Comparison of ENCODE assay signal across 1 cellular context in genomic region chr11:118437046-118437735, GRCh38.
TF ChIP-seq lines count a peak whose summit lies in the region.

No MANE protein-coding gene starts in this region.

TF ChIP-seq in K562, 482 proteins besides CTCF, POLR2A, EP300 and RAD21 (continued from another document and continues in another):
- no peak for TF ChIP-seq ZNF318 (IDR thresholded peaks at IDR 0.05; ENCODE audit: borderline replicate concordance in 1 of 2, low read depth in 1 of 2)
- no peak for TF ChIP-seq MTA3 (IDR thresholded peaks at IDR 0.05; ENCODE audit: borderline replicate concordance)
- TF ChIP-seq HNRNPK (IDR thresholded peaks at IDR 0.05; ENCODE audit: low read depth, low read length, poor library complexity, severe bottlenecking) = no peak
- TF ChIP-seq SOX6 (IDR thresholded peaks at IDR 0.05) = no peak
- TF ChIP-seq NFYB (IDR thresholded peaks at IDR 0.05; ENCODE audit: extremely low read depth, insufficient read length) = no peak
- TF ChIP-seq ZNF436 (CRISPR knock-in tag; IDR thresholded peaks at IDR 0.05) = no peak
- peak; percentile 88 for TF ChIP-seq POLR2AphosphoS5 (IDR thresholded peaks at IDR 0.05; ENCODE audit: control insufficient read depth, insufficient read depth, low read depth, low read length)
- no peak for TF ChIP-seq PCBP1 (IDR thresholded peaks at IDR 0.05; ENCODE audit: low read depth, low read length, poor library complexity, severe bottlenecking)
- no peak for TF ChIP-seq MED1 (CRISPR knock-in tag; IDR thresholded peaks at IDR 0.05; ENCODE audit: borderline replicate concordance)
- TF ChIP-seq TEAD1 (CRISPR knock-in tag; IDR thresholded peaks at IDR 0.05) = no peak
- peak; percentile 31 to 52; a peak in 1 of 4 replicates for TF ChIP-seq TRIM24 (IDR thresholded peaks at IDR 0.05)
- TF ChIP-seq MTF1 (CRISPR knock-in tag; IDR thresholded peaks at IDR 0.05; ENCODE audit: borderline replicate concordance) = no peak
- no peak for TF ChIP-seq MCM2 (IDR thresholded peaks at IDR 0.05; ENCODE audit: low read depth)
- 0 out of 2 replicates have a peak, but pooled peaks have one; percentile 38 for TF ChIP-seq FOXM1 (IDR thresholded peaks at IDR 0.05; ENCODE audit: low read depth)
- TF ChIP-seq FOXM1 (CRISPR knock-in tag; IDR thresholded peaks at IDR 0.05; ENCODE audit: low read depth) = no peak
- no peak for TF ChIP-seq TRIM28 (IDR thresholded peaks at IDR 0.05)
- no peak for TF ChIP-seq KLF13 (tag; IDR thresholded peaks at IDR 0.05; ENCODE audit: borderline replicate concordance, low read depth)
- TF ChIP-seq ZBTB8A (IDR thresholded peaks at IDR 0.05; ENCODE audit: partially characterized antibody) = no peak
- peak; percentile 52 for TF ChIP-seq TAF1 (IDR thresholded peaks at IDR 0.05; ENCODE audit: control insufficient read depth, extremely low read depth, insufficient read depth, low read length, severe bottlenecking)
- no peak for TF ChIP-seq ZNF12 (CRISPR knock-in tag; IDR thresholded peaks at IDR 0.05)
- TF ChIP-seq HSF4 (CRISPR knock-in tag; IDR thresholded peaks at IDR 0.05; ENCODE audit: borderline replicate concordance) = no peak
- peak; percentile 39; the same call in 1 of the 2 replicates for TF ChIP-seq CC2D1A (IDR thresholded peaks at IDR 0.05)
- no peak for TF ChIP-seq ZNF175 (CRISPR knock-in tag; IDR thresholded peaks at IDR 0.05; ENCODE audit: low read depth)
- peak; percentile 70 for TF ChIP-seq SMARCA4 (IDR thresholded peaks at IDR 0.05)
- TF ChIP-seq NFATC3 (IDR thresholded peaks at IDR 0.05) = no peak
- TF ChIP-seq NKRF (IDR thresholded peaks at IDR 0.05; ENCODE audit: borderline replicate concordance) = peak; percentile 49; the same call in 1 of the 2 replicates
- no peak for TF ChIP-seq POLR3G (IDR thresholded peaks at IDR 0.05; ENCODE audit: extremely low read depth, insufficient read length, insufficient replicate concordance)
- TF ChIP-seq MYNN (IDR thresholded peaks at IDR 0.05) = no peak
- no peak for TF ChIP-seq MYNN (CRISPR knock-in tag; IDR thresholded peaks at IDR 0.05)
- TF ChIP-seq SAFB (IDR thresholded peaks at IDR 0.05; ENCODE audit: borderline replicate concordance, low read depth, low read length) = no peak
- TF ChIP-seq ZNF134 (CRISPR knock-in tag; conservative IDR thresholded peaks at IDR 0.05) = no peak
- TF ChIP-seq PTTG1 (tag; IDR thresholded peaks at IDR 0.05; ENCODE audit: low read depth) = no peak
- no peak for TF ChIP-seq ZNF165 (CRISPR knock-in tag; IDR thresholded peaks at IDR 0.05; ENCODE audit: borderline replicate concordance)
- no peak for TF ChIP-seq NR2C2 (CRISPR knock-in tag; IDR thresholded peaks at IDR 0.05)
- no peak for TF ChIP-seq NR2C2 (tag; IDR thresholded peaks at IDR 0.05)
- peak; percentile 78 for TF ChIP-seq STAT5A (IDR thresholded peaks at IDR 0.05; ENCODE audit: borderline replicate concordance, low read length)
- no peak for TF ChIP-seq CGGBP1 (CRISPR knock-in tag; IDR thresholded peaks at IDR 0.05)
- peak; percentile 85 for TF ChIP-seq CBFA2T2 (conservative IDR thresholded peaks at IDR 0.05)
- TF ChIP-seq SFPQ (IDR thresholded peaks at IDR 0.05; ENCODE audit: low read depth, low read length) = no peak
- TF ChIP-seq BCLAF1 (IDR thresholded peaks at IDR 0.05; ENCODE audit: borderline replicate concordance in 1 of 2, control insufficient read depth in 1 of 2, low read depth in 2 of 2, low read length in 1 of 2) = 0 out of 4 replicates have a peak, but pooled peaks of 1 of the 2 experiments have one; percentile 35
- no peak for TF ChIP-seq FOXJ3 (CRISPR knock-in tag; IDR thresholded peaks at IDR 0.05)
- no peak for TF ChIP-seq CHD2 (IDR thresholded peaks at IDR 0.05; ENCODE audit: low read depth, low read length)
- TF ChIP-seq SMARCA5 (IDR thresholded peaks at IDR 0.05) = no peak
- TF ChIP-seq ZBTB9 (CRISPR knock-in tag; IDR thresholded peaks at IDR 0.05) = no peak
- TF ChIP-seq ZNF212 (CRISPR knock-in tag; IDR thresholded peaks at IDR 0.05) = no peak
- no peak for TF ChIP-seq HBP1 (CRISPR knock-in tag; IDR thresholded peaks at IDR 0.05)
- no peak for TF ChIP-seq PPARD (CRISPR knock-in tag; IDR thresholded peaks at IDR 0.05)
- TF ChIP-seq NFE2L1 (tag; IDR thresholded peaks at IDR 0.05; ENCODE audit: borderline replicate concordance, low read depth) = no peak
- TF ChIP-seq MYC (IDR thresholded peaks at IDR 0.05; ENCODE audit: low read depth, low read length) = peak; percentile 36
- no peak for TF ChIP-seq MYC (CRISPR knock-in tag; IDR thresholded peaks at IDR 0.05; ENCODE audit: borderline replicate concordance, low read depth)
- TF ChIP-seq ZNF253 (CRISPR knock-in tag; conservative IDR thresholded peaks at IDR 0.05) = no peak
- 0 out of 2 replicates have a peak, but pooled peaks have one; percentile 32 for TF ChIP-seq CREM (IDR thresholded peaks at IDR 0.05; ENCODE audit: low read depth)
- no peak; the same call in 1 of the 2 replicates for TF ChIP-seq ZNF431 (CRISPR knock-in tag; IDR thresholded peaks at IDR 0.05)
